In genomic region chr20:35326732-35327073, GRCh38 we compare ENCODE assay signal across 23 cellular contexts. TPM values are rescaled to one million over a fixed set of nuclear protein-coding genes. Genes with fewer than 3 reads are reported as not detected.
DNase-seq lines count a peak whose midpoint lies in the region; ATAC-seq and TF ChIP-seq lines count a peak whose summit lies in the region.
"Had no signal": no experiment of that assay in that cellular context is flagged by ENCODE, and none has a peak within 500 bp of the region (broad histone marks: within the 10 kb centered on the region; RNA-seq: fewer than 3 reads in every experiment).

No MANE protein-coding gene starts in this region.

- no peaks in the 10 kb centered on the region for H3K79me2 ChIP-seq in PC-3 (ENCODE audit: low read length)
- no peaks in the 10 kb centered on the region for H3K79me2 ChIP-seq in fibroblast of lung (ENCODE audit: control insufficient read depth, insufficient read depth, low read length)

- H3K9ac ChIP-seq in PC-3 (ENCODE audit: low read length) (no peak overlapping the region), fibroblast of lung (ENCODE audit: insufficient read depth, low read length) (no peak overlapping the region)
- H3K9ac ChIP-seq: KMS-11 had no signal

- H4K20me1 ChIP-seq in PC-3 (ENCODE audit: low read length): no peaks in the 10 kb centered on the region
- no peaks in the 10 kb centered on the region for H4K20me1 ChIP-seq in fibroblast of lung (ENCODE audit: control insufficient read depth, extremely low read depth, insufficient read depth, low read length)

- H3K4me3 Mint-ChIP-seq in osteocyte (ENCODE audit: unreplicated experiment): no peak overlapping the region

- intact Hi-C loops in PC-3 (cut with micrococcal nuclease) (no loop called here), A673 (cut with micrococcal nuclease; ENCODE audit: unreplicated experiment) (no loop called here)

- DNase-seq in PC-3 (no peak), fibroblast of lung (ENCODE audit: low read depth in 2 of 2) (no peak), osteocyte (ENCODE audit: extremely low spot score, unreplicated experiment) (no peak), A673 (ENCODE audit: low spot score) (no peak), NCI-H187 treated with DMSO at 0.1 percent for 48 hours (lab: John Stamatoyannopoulos, UW) (no peak)
- DNase-seq: activated CD4-positive, alpha-beta T cell treated with anti-CD3 and anti-CD28 coated beads, Interleukin-2, amount 50 U/mL, for 48 hours; activated naive CD4-positive, alpha-beta T cell treated with anti-CD3 and anti-CD28 coated beads, Interleukin-2, amount 50 U/mL, for 16 hours; foreskin keratinocyte; mesendoderm; NCI-H2029 treated with DMSO at 0.1 percent for 48 hours; NCI-H510A; SHP77; stimulated activated CD8-positive, alpha-beta memory T cell treated with anti-CD3 and anti-CD28 coated beads, Interleukin-4, amount 100 ng/mL, for 48 hours; T-helper 2 cell had no signal

- H3K4me1 Mint-ChIP-seq in osteocyte (ENCODE audit: unreplicated experiment): peaks cover 55% of the 10 kb centered on the region

- H2AFZ ChIP-seq in PC-3 (ENCODE audit: low read length) (no peak overlapping the region), fibroblast of lung (ENCODE audit: low read length) (no peak overlapping the region)

- H3K4me1 ChIP-seq in PC-3 (ENCODE audit: insufficient read depth, low read length): peaks cover 26% of the 10 kb centered on the region
- H3K4me1 ChIP-seq in fibroblast of lung (ENCODE audit: control insufficient read depth, extremely low read depth, insufficient read depth, low read length): peaks cover 16% of the 10 kb centered on the region
- no peaks in the 10 kb centered on the region for H3K4me1 ChIP-seq in A673 (ENCODE audit: insufficient read depth, low read length, poor library complexity, severe bottlenecking)

- H3K9me3 Mint-ChIP-seq in osteocyte (ENCODE audit: unreplicated experiment): no peaks in the 10 kb centered on the region

- peaks cover 5% of the 10 kb centered on the region for H3K36me3 Mint-ChIP-seq in osteocyte (ENCODE audit: unreplicated experiment)

- no peaks in the 10 kb centered on the region for H3F3A ChIP-seq in PC-3 (ENCODE audit: low read length, unreplicated experiment)

- BruUV-seq in PC-3 (replicated peaks; lab: Mats Ljungman, UMichigan) (no TSS peak), A673 (replicated peaks; lab: Mats Ljungman, UMichigan) (no TSS peak)

- ATAC-seq in PC-3 (no peak), HG02981 (IDR thresholded peaks at IDR 0.05; ENCODE audit: unreplicated experiment) (no peak)
- ATAC-seq: foreskin keratinocyte had no signal

- POLR2A ChIA-PET in PC-3 (lab: Charles Lee; ENCODE audit: unreplicated experiment) (interaction anchor here (0.6 kb wide), 1 partner anchor 8 kb away, joined by 4 read pairs; no protein-coding TSS in a partner anchor), A673 (lab: Charles Lee; ENCODE audit: low non-redundant PET) (no interaction called here)

- H3K36me3 ChIP-seq in PC-3 (ENCODE audit: low read depth, low read length) (no peaks in the 10 kb centered on the region), fibroblast of lung (ENCODE audit: control insufficient read depth, insufficient read depth, low read length) (peaks cover 2% of the 10 kb centered on the region), A673 (ENCODE audit: insufficient read depth, low read length, poor library complexity, severe bottlenecking) (no peaks in the 10 kb centered on the region)
- H3K36me3 ChIP-seq: suprapubic skin had no signal

- CTCF ChIA-PET in PC-3 (lab: Charles Lee) (no interaction called here), A673 (lab: Charles Lee) (no interaction called here)

- H3K27ac ChIP-seq in C4-2B (peak overlapping the region; percentile 41; the same call in 1 of the 2 replicates), PC-3 (ENCODE audit: low read length) (peak overlapping the region; percentile 20; the same call in 1 of the 2 replicates), fibroblast of lung (ENCODE audit: insufficient read depth, low read length) (peak overlapping the region; percentile 24), A673 (ENCODE audit: low read depth, low read length, poor library complexity, severe bottlenecking) (no peak overlapping the region)
- H3K27ac ChIP-seq: coronary artery, foreskin keratinocyte, KMS-11, suprapubic skin had no signal

- H3K27me3 ChIP-seq in PC-3 (ENCODE audit: low read length) (no peaks in the 10 kb centered on the region), fibroblast of lung (ENCODE audit: control insufficient read depth, insufficient read depth, low read length) (no peaks in the 10 kb centered on the region), A673 (replicated peaks; ENCODE audit: insufficient read depth, low read depth, low read length, poor library complexity) (no peaks in the 10 kb centered on the region)
- H3K27me3 ChIP-seq: foreskin keratinocyte, suprapubic skin had no signal

- peak overlapping the region; percentile 83 for H3K27ac Mint-ChIP-seq in osteocyte (ENCODE audit: unreplicated experiment)

- no peaks in the 10 kb centered on the region for H3K27me3 Mint-ChIP-seq in osteocyte (ENCODE audit: unreplicated experiment)

- TF ChIP-seq CTCF in C4-2B (conservative IDR thresholded peaks at IDR 0.05) (no peak), PC-3 (conservative IDR thresholded peaks at IDR 0.05; ENCODE audit: low read depth, low read length) (no peak), fibroblast of lung (conservative IDR thresholded peaks at IDR 0.05 in 1 of 2, IDR thresholded peaks at IDR 0.05 in 1 of 2; ENCODE audit: low read depth in 1 of 2, low read length in 2 of 2) (no peak), osteocyte (IDR thresholded peaks at IDR 0.05) (no peak), A673 (conservative IDR thresholded peaks at IDR 0.05; ENCODE audit: low read depth, low read length) (no peak)

- H3K4me3 ChIP-seq in PC-3 (ENCODE audit: low read length) (no peak overlapping the region), fibroblast of lung (replicated peaks in 1 of 4; ENCODE audit: control extremely low read depth in 1 of 4, insufficient read depth in 1 of 4, low read depth in 3 of 4, low read length in 4 of 4) (no peak overlapping the region), A673 (ENCODE audit: low read depth, low read length, poor library complexity, severe bottlenecking) (no peak overlapping the region)
- H3K4me3 ChIP-seq: coronary artery, suprapubic skin had no signal

- H3K4me2 ChIP-seq in PC-3 (ENCODE audit: low read length) (no peak overlapping the region), fibroblast of lung (ENCODE audit: extremely low read depth, insufficient read depth, low read length) (no peak overlapping the region)
- H3K4me2 ChIP-seq: KMS-11 had no signal

- no peaks in the 10 kb centered on the region for H3K9me2 ChIP-seq in PC-3 (replicated peaks; ENCODE audit: low read length)

- H3K9me3 ChIP-seq in PC-3 (ENCODE audit: low read length): no peaks in the 10 kb centered on the region
- no peaks in the 10 kb centered on the region for H3K9me3 ChIP-seq in fibroblast of lung (ENCODE audit: control insufficient read depth, insufficient read depth, low read depth, low read length)
- no peaks in the 10 kb centered on the region for H3K9me3 ChIP-seq in A673 (ENCODE audit: low read depth, low read length, poor library complexity, severe bottlenecking)
- H3K9me3 ChIP-seq: suprapubic skin had no signal

RNA-seq across cellular contexts. Expression of gene FAM83C, which starts 34.5 kb away (rescaled TPM):
- 0.12 TPM in 1 of 2 replicates, not detected in the other for total RNA-seq in PC-3 (2014; rRNA removed)
- not detected in 2 replicates for total RNA-seq in fibroblast of lung
- polyA plus RNA-seq in fibroblast of lung: 0.02 TPM in 1 of 2 replicates, not detected in the other
- not detected in 2 replicates for polyA plus RNA-seq in fibroblast of lung (2012)
- polyA minus RNA-seq in fibroblast of lung (ENCODE audit: low replicate concordance): not detected in 2 replicates
- not detected in 2 replicates for total RNA-seq in osteocyte
- total RNA-seq in A673 (2021): not detected in 2 replicates
- total RNA-seq: Daoy, kidney epithelial cell, pulmonary artery endothelial cell had no signal
- polyA plus RNA-seq: neural cell had no signal

RNA-seq across cellular contexts. Expression of gene EIF6, which starts 42.1 kb away (rescaled TPM):
- total RNA-seq in PC-3 (2014; rRNA removed) (292 and 294 TPM in 2 replicates), fibroblast of lung (111 and 117 TPM in 2 replicates), osteocyte (131 and 136 TPM in 2 replicates), A673 (2021) (172 and 180 TPM in 2 replicates)
- 156 and 187 TPM in 2 replicates for polyA plus RNA-seq in fibroblast of lung
- 192 and 254 TPM in 2 replicates for polyA plus RNA-seq in fibroblast of lung (2012)
- polyA minus RNA-seq in fibroblast of lung (ENCODE audit: low replicate concordance): 322 and 439 TPM in 2 replicates

RNA-seq across cellular contexts. Expression of gene MMP24OS, which starts 48.8 kb away (rescaled TPM):
- total RNA-seq in PC-3 (2014; rRNA removed) (19.5 and 22.7 TPM in 2 replicates), fibroblast of lung (24.4 and 30.1 TPM in 2 replicates), osteocyte (118 and 120 TPM in 2 replicates), A673 (2021) (26.2 and 34.0 TPM in 2 replicates)
- polyA plus RNA-seq in fibroblast of lung: 40.4 and 44.1 TPM in 2 replicates
- 130 and 146 TPM in 2 replicates for polyA plus RNA-seq in fibroblast of lung (2012)
- 123 and 159 TPM in 2 replicates for polyA minus RNA-seq in fibroblast of lung (ENCODE audit: low replicate concordance)
